In genomic region chr20:4637081-4637797, GRCh38 we compare ENCODE assay signal across 13 cellular contexts. TPM values are rescaled to one million over a fixed set of nuclear protein-coding genes. Genes with fewer than 3 reads are reported as not detected.
DNase-seq lines count a peak whose midpoint lies in the region; ATAC-seq and TF ChIP-seq lines count a peak whose summit lies in the region.
"Had no signal": no experiment of that assay in that cellular context is flagged by ENCODE, and none has a peak within 500 bp of the region (broad histone marks: within the 10 kb centered on the region; RNA-seq: fewer than 3 reads in every experiment).

No MANE protein-coding gene starts in this region.

- H3K9ac ChIP-seq in MM.1S (ENCODE audit: low read length), result no peak overlapping the region
- H3K9ac ChIP-seq: BLaER1 had no signal

- TF ChIP-seq CTCF in AG10803 (conservative IDR thresholded peaks at IDR 0.05; ENCODE audit: low read length), result no peak
- no peak for TF ChIP-seq CTCF in MM.1S (IDR thresholded peaks at IDR 0.05; ENCODE audit: low read length)

- DNase-seq in AG10803 (ENCODE audit: low read depth) (peak; percentile 46), H7 (peak; percentile 13), NCI-H526 (lab: John Stamatoyannopoulos, UW) (peak; percentile 79 to 81), dermis blood vessel endothelial cell (peak; percentile 41), COLO668 (lab: John Stamatoyannopoulos, UW; ENCODE audit: unreplicated experiment) (no peak), Right ventricle myocardium inferior (ENCODE audit: missing footprints) (no peak), MM.1S (no peak)
- DNase-seq: activated CD8-positive, alpha-beta memory T cell treated with anti-CD3 and anti-CD28 coated beads, Interleukin-2, amount 50 U/mL, for 48 hours; hypothalamus; left lung; stimulated activated naive CD8-positive, alpha-beta T cell treated with anti-CD3 and anti-CD28 coated beads, Interleukin-15, amount 100 ng/mL, for 72 hours had no signal

- H3K36me3 ChIP-seq in H7 (replicated peaks; ENCODE audit: control insufficient read depth, insufficient read depth, low read length) (no peaks in the 10 kb centered on the region), MM.1S (replicated peaks; ENCODE audit: insufficient read depth, low read length) (no peaks in the 10 kb centered on the region)
- H3K36me3 ChIP-seq: BLaER1, left lung had no signal

- H3K9me3 ChIP-seq in MM.1S (replicated peaks; ENCODE audit: insufficient read depth, low read length), result no peaks in the 10 kb centered on the region
- H3K9me3 ChIP-seq: left lung had no signal

- no peak overlapping the region for H3K4me3 ChIP-seq in AG10803 (ENCODE audit: low read length)
- no peak overlapping the region for H3K4me3 ChIP-seq in H7 (ENCODE audit: insufficient read depth, low read depth, low read length)
- no peak overlapping the region for H3K4me3 ChIP-seq in MM.1S (ENCODE audit: low read length)
- H3K4me3 ChIP-seq: BLaER1, left lung had no signal

- no peak overlapping the region for H3K27ac ChIP-seq in MM.1S (ENCODE audit: low read length)
- H3K27ac ChIP-seq: BLaER1, left lung had no signal

- no peaks in the 10 kb centered on the region for H4K20me1 ChIP-seq in MM.1S (ENCODE audit: insufficient read depth, low read length)
- H4K20me1 ChIP-seq: BLaER1 had no signal

- no peak overlapping the region for H3K4me2 ChIP-seq in MM.1S (ENCODE audit: low read depth, low read length)
- H3K4me2 ChIP-seq: BLaER1 had no signal

- H3K79me2 ChIP-seq in MM.1S (ENCODE audit: low read length), result no peaks in the 10 kb centered on the region

- no peak for ATAC-seq in Right ventricle myocardium inferior
- no peak for ATAC-seq in GM21619 (IDR thresholded peaks at IDR 0.05; ENCODE audit: unreplicated experiment)
- ATAC-seq: left lung; stimulated activated naive CD8-positive, alpha-beta T cell treated with anti-CD3 and anti-CD28 coated beads, Interleukin-15, amount 100 ng/mL, for 72 hours had no signal

- H3K27me3 ChIP-seq in H7 (ENCODE audit: control insufficient read depth, insufficient read depth, low read length) (no peaks in the 10 kb centered on the region), MM.1S (replicated peaks; ENCODE audit: insufficient read depth, low read length) (no peaks in the 10 kb centered on the region)
- H3K27me3 ChIP-seq: BLaER1, left lung had no signal

- no peaks in the 10 kb centered on the region for H3K9me2 ChIP-seq in MM.1S (replicated peaks; ENCODE audit: insufficient read depth, low read length)

- H3F3A ChIP-seq in MM.1S (ENCODE audit: insufficient read depth, low read length), result no peaks in the 10 kb centered on the region

- H3K4me1 ChIP-seq in MM.1S (ENCODE audit: low read length), result no peaks in the 10 kb centered on the region
- H3K4me1 ChIP-seq: BLaER1 had no signal

- intact Hi-C loops in Right ventricle myocardium inferior (cut with DNase I), result no loop called here

- no peak overlapping the region for H2AFZ ChIP-seq in MM.1S (ENCODE audit: low read length)

RNA-seq across cellular contexts. Expression of gene PRNP, which starts 49.0 kb away (rescaled TPM):
- 29.6 and 34.2 TPM in 2 replicates for total RNA-seq in H7 (2014; rRNA removed; shearing (Covaris generic))
- total RNA-seq in dermis blood vessel endothelial cell, result 68.1 and 73.7 TPM in 2 replicates
- total RNA-seq in Right ventricle myocardium inferior, result 124 TPM

Comparison
In these comparisons a context has a peak if more than half of its experiments do, and no peak if none do; other contexts are left out.
1. DNase-seq: peak in AG10803 (single experiment), H7 (single experiment), NCI-H526 (2 of 2) and dermis blood vessel endothelial cell (single experiment); none in COLO668 (single experiment), Right ventricle myocardium inferior (single experiment) and MM.1S (single experiment).